Comparison of ENCODE assay signal across 12 cellular contexts in genomic region chr5:177520906-177521513, GRCh38. TPM values are rescaled to one million over a fixed set of nuclear protein-coding genes. Genes with fewer than 3 reads are reported as not detected.
DNase-seq lines count a peak whose midpoint lies in the region; ATAC-seq and TF ChIP-seq lines count a peak whose summit lies in the region.
"Had no signal": no experiment of that assay in that cellular context is flagged by ENCODE, and none has a peak within 500 bp of the region (broad histone marks: within the 10 kb centered on the region; RNA-seq: fewer than 3 reads in every experiment).

No MANE protein-coding gene starts in this region.

- no peak overlapping the region for H3K4me3 ChIP-seq in skeletal muscle satellite cell (ENCODE audit: low read length)
- H3K4me3 ChIP-seq: Peyer's patch, skin epidermis had no signal

- H3K27me3 Mint-ChIP-seq in activated naive CD4-positive, alpha-beta T cell treated with anti-CD3 and anti-CD28 coated beads for 36 hours (ENCODE audit: low read depth) = no peaks in the 10 kb centered on the region
- H3K27me3 Mint-ChIP-seq in effector memory CD8-positive, alpha-beta T cell = no peaks in the 10 kb centered on the region

- H3K9ac ChIP-seq in skeletal muscle satellite cell (ENCODE audit: low read depth, low read length) = peak overlapping the region; percentile 16

- peaks cover 58% of the 10 kb centered on the region for H3K36me3 ChIP-seq in skeletal muscle satellite cell (ENCODE audit: insufficient read depth, low read length)

- no peaks in the 10 kb centered on the region for H3K9me3 ChIP-seq in skeletal muscle satellite cell (replicated peaks; ENCODE audit: low read length)
- H3K9me3 ChIP-seq: Peyer's patch had no signal

- ATAC-seq in effector memory CD8-positive, alpha-beta T cell (replicated peaks) = no peak
- no peak for ATAC-seq in GM19467 (IDR thresholded peaks at IDR 0.05; ENCODE audit: unreplicated experiment)
- ATAC-seq in HG03139 (IDR thresholded peaks at IDR 0.05; ENCODE audit: unreplicated experiment) = no peak

- H3K9me3 Mint-ChIP-seq in activated naive CD4-positive, alpha-beta T cell treated with anti-CD3 and anti-CD28 coated beads for 36 hours = no peaks in the 10 kb centered on the region
- no peaks in the 10 kb centered on the region for H3K9me3 Mint-ChIP-seq in effector memory CD8-positive, alpha-beta T cell

- H3K4me1 ChIP-seq in skeletal muscle satellite cell (ENCODE audit: control insufficient read depth, insufficient read depth, low read length) = peaks cover 19% of the 10 kb centered on the region

- no peak overlapping the region for H3K4me3 Mint-ChIP-seq in activated naive CD4-positive, alpha-beta T cell treated with anti-CD3 and anti-CD28 coated beads for 36 hours
- no peak overlapping the region for H3K4me3 Mint-ChIP-seq in effector memory CD8-positive, alpha-beta T cell

- H3K36me3 Mint-ChIP-seq in activated naive CD4-positive, alpha-beta T cell treated with anti-CD3 and anti-CD28 coated beads for 36 hours (ENCODE audit: low read depth) = peaks cover 11% of the 10 kb centered on the region
- H3K36me3 Mint-ChIP-seq in effector memory CD8-positive, alpha-beta T cell (ENCODE audit: insufficient read depth) = peaks cover 27% of the 10 kb centered on the region

- intact Hi-C loops in activated naive CD4-positive, alpha-beta T cell treated with anti-CD3 and anti-CD28 coated beads for 36 hours (cut with micrococcal nuclease) = no loop called here

- peaks cover 33% of the 10 kb centered on the region for H3K4me1 Mint-ChIP-seq in activated naive CD4-positive, alpha-beta T cell treated with anti-CD3 and anti-CD28 coated beads for 36 hours (ENCODE audit: low read depth)
- peaks cover 37 to 43% of the 10 kb centered on the region in 2 donors for H3K4me1 Mint-ChIP-seq in effector memory CD8-positive, alpha-beta T cell (ENCODE audit: low read depth in 2 of 2)

- DNase-seq in activated naive CD4-positive, alpha-beta T cell treated with anti-CD3 and anti-CD28 coated beads for 36 hours = no peak
- DNase-seq in activated naive CD4-positive, alpha-beta T cell treated with anti-CD3 and anti-CD28 coated beads, Interleukin-2, amount 50 U/mL, for 16 hours = no peak
- DNase-seq in effector memory CD8-positive, alpha-beta T cell = no peak
- DNase-seq in SHP77 treated with DMSO at 0.1 percent for 48 hours (lab: John Stamatoyannopoulos, UW) = no peak
- DNase-seq: activated CD4-positive, alpha-beta T cell treated with anti-CD3 and anti-CD28 coated beads, Interleukin-2, amount 50 U/mL, for 1 hour; cerebellar nuclear complex had no signal

- CTCF ChIA-PET in activated naive CD4-positive, alpha-beta T cell treated with anti-CD3 and anti-CD28 coated beads for 36 hours (lab: Charles Lee) = no interaction called here

- no peak overlapping the region for H3K4me2 ChIP-seq in skeletal muscle satellite cell (ENCODE audit: low read length)

- H3K27me3 ChIP-seq in skeletal muscle satellite cell (ENCODE audit: control insufficient read depth, insufficient read depth, low read length) = no peaks in the 10 kb centered on the region
- H3K27me3 ChIP-seq: Peyer's patch had no signal

- peak overlapping the region; percentile 50 for H3K27ac Mint-ChIP-seq in activated naive CD4-positive, alpha-beta T cell treated with anti-CD3 and anti-CD28 coated beads for 36 hours
- H3K27ac Mint-ChIP-seq in effector memory CD8-positive, alpha-beta T cell = peak overlapping the region; percentile 18 to 66

TF ChIP-seq in PFSK-1, 5 proteins besides CTCF, POLR2A, EP300 and RAD21:
- TF ChIP-seq POLR2AphosphoS5 (IDR thresholded peaks at IDR 0.05; ENCODE audit: low read depth, low read length) (0 out of 2 replicates have a peak, but pooled peaks have one; percentile 3), REST (IDR thresholded peaks at IDR 0.05; ENCODE audit: insufficient read depth in 1 of 2, low read depth in 2 of 2, low read length in 2 of 2) (no peak), SIN3A (IDR thresholded peaks at IDR 0.05; ENCODE audit: borderline replicate concordance, insufficient read depth, low read length) (no peak), TAF1 (IDR thresholded peaks at IDR 0.05; ENCODE audit: borderline replicate concordance, insufficient read depth, low read length) (no peak)

RNA-seq across cellular contexts. Expression of gene DDX41, which starts 4.2 kb away (rescaled TPM):
- total RNA-seq in activated naive CD4-positive, alpha-beta T cell treated with anti-CD3 and anti-CD28 coated beads for 36 hours = 100 to 1,000 TPM; 142 to 147 TPM
- polyA plus RNA-seq in PFSK-1 (2012; ENCODE audit: insufficient read length, low read depth) = 416 TPM
- 64.1 and 139 TPM in 2 replicates for total RNA-seq in skeletal muscle satellite cell (2012; rRNA removed)

RNA-seq across cellular contexts. Expression of gene DOK3, which starts 11.4 kb away (rescaled TPM):
- 1 to 10 TPM in 1 of 2 experiments, under 1 TPM in 1; 0.37 to 1.3 TPM for total RNA-seq in activated naive CD4-positive, alpha-beta T cell treated with anti-CD3 and anti-CD28 coated beads for 36 hours
- 16.6 TPM for polyA plus RNA-seq in PFSK-1 (2012; ENCODE audit: insufficient read length, low read depth)
- total RNA-seq in skeletal muscle satellite cell (2012; rRNA removed) = 1.0 and 3.5 TPM in 2 replicates

RNA-seq across cellular contexts. Expression of gene PDLIM7, which starts 23.6 kb away (rescaled TPM):
- 10 to 100 TPM; 41.2 to 42.2 TPM for total RNA-seq in activated naive CD4-positive, alpha-beta T cell treated with anti-CD3 and anti-CD28 coated beads for 36 hours
- polyA plus RNA-seq in PFSK-1 (2012; ENCODE audit: insufficient read length, low read depth) = 172 TPM
- total RNA-seq in skeletal muscle satellite cell (2012; rRNA removed) = 75.3 and 151 TPM in 2 replicates

RNA-seq across cellular contexts. Expression of gene FAM193B, which starts 33.4 kb away (rescaled TPM):
- 10 to 100 TPM; 87.4 to 87.8 TPM for total RNA-seq in activated naive CD4-positive, alpha-beta T cell treated with anti-CD3 and anti-CD28 coated beads for 36 hours
- polyA plus RNA-seq in PFSK-1 (2012; ENCODE audit: insufficient read length, low read depth) = 69.2 TPM
- total RNA-seq in skeletal muscle satellite cell (2012; rRNA removed) = 12.7 and 16.5 TPM in 2 replicates

RNA-seq across cellular contexts. Expression of gene DBN1, which starts 47.6 kb away (rescaled TPM):
- 10 to 100 TPM; 20.8 to 22.4 TPM for total RNA-seq in activated naive CD4-positive, alpha-beta T cell treated with anti-CD3 and anti-CD28 coated beads for 36 hours
- polyA plus RNA-seq in PFSK-1 (2012; ENCODE audit: insufficient read length, low read depth) = 257 TPM
- 191 and 225 TPM in 2 replicates for total RNA-seq in skeletal muscle satellite cell (2012; rRNA removed)
